ENCODE assay signal across 9 cellular contexts in the genomic region with DNA sequence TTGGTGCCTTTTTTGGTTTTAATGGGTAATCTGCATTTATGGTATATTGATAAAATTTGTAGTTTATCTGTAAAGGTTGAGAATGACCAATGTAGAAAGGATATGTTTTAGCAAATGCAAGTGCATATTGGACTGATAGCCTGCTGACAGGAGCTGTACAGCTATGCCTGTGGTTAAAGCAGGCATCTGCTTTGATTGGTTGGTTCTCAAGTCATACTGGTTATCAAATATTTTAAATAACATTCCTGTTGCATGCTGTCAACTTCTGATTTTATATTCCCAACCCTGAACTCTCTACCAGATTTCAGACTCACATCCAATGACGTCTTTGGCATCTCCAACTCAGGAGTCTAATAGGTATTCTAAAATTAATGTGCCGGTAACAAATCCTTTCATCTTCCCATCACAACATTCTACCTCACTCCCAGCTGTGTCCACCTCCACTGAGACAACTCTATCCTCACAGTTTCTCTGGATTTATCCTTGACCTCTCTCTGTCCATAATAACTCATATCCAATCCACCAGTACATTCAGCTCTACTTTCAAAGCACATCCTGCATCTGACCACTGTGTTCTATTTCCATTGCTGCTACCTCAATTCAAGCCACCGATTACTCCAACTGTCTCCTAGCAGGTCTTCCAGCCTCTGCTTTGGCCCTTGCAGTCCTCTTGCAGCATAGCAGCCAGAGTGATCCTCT.
DNase-seq lines count a peak whose midpoint lies in the region; ATAC-seq, FAIRE-seq and TF ChIP-seq lines count a peak whose summit lies in the region.
"Had no signal": no experiment of that assay in that cellular context is flagged by ENCODE, and none has a peak within 500 bp of the region (broad histone marks: within the 10 kb centered on the region; RNA-seq: fewer than 3 reads in every experiment).

No MANE protein-coding gene starts in this region.

- H3K27ac ChIP-seq in astrocyte (ENCODE audit: low read depth, low read length) = peak overlapping the region; percentile 25
- peak overlapping the region in 1 of 4 donors; percentile 29 for H3K27ac ChIP-seq in tibial nerve
- H3K27ac ChIP-seq: prostate gland had no signal

- H3K36me3 Mint-ChIP-seq in astrocyte (ENCODE audit: low read depth, unreplicated experiment) = no peaks in the 10 kb centered on the region
- H3K36me3 Mint-ChIP-seq in naive thymus-derived CD8-positive, alpha-beta T cell = peaks cover 0 to 5% (median 0%) of the 10 kb centered on the region in 3 donors

- peak overlapping the region; percentile 61 for H3K4me2 ChIP-seq in astrocyte (ENCODE audit: low read length)

- peaks cover 48% of the 10 kb centered on the region for H3K79me2 ChIP-seq in astrocyte (ENCODE audit: insufficient read depth, low read length)

- H3K9me3 ChIP-seq in astrocyte (ENCODE audit: insufficient read depth, low read depth, low read length) (no peaks in the 10 kb centered on the region), tibial nerve (no peaks in the 10 kb centered on the region)
- H3K9me3 ChIP-seq: prostate gland had no signal

- H3K27me3 Mint-ChIP-seq in astrocyte (ENCODE audit: low read depth, unreplicated experiment) = no peaks in the 10 kb centered on the region
- H3K27me3 Mint-ChIP-seq in naive thymus-derived CD8-positive, alpha-beta T cell = no peaks in the 10 kb centered on the region

- no peak for TF ChIP-seq CTCF in astrocyte (IDR thresholded peaks at IDR 0.05; ENCODE audit: insufficient read depth, low read depth, low read length)
- no peak for TF ChIP-seq CTCF in tibial nerve (IDR thresholded peaks at IDR 0.05)

- TF ChIP-seq POLR2A in tibial nerve (IDR thresholded peaks at IDR 0.05) = no peak

- no peak for TF ChIP-seq EP300 in tibial nerve (IDR thresholded peaks at IDR 0.05)

- no peaks in the 10 kb centered on the region for H3K27me3 ChIP-seq in astrocyte (ENCODE audit: insufficient read depth, low read length)
- H3K27me3 ChIP-seq in tibial nerve = no peaks in the 10 kb centered on the region

- in situ Hi-C loops in Caki2 (cut with HindIII; ENCODE audit: low pct_unique_long_range_greater_than_20kb, low sequenced_read_pairs) = no loop called here

- 79 to 83% methylated on average over 3 of the region's 3 CpGs for WGBS in tibial nerve, 2 donors

- peak; percentile 7 for DNase-seq in Caki2 (ENCODE audit: low read depth)
- peak; percentile 90 for DNase-seq in astrocyte (ENCODE audit: low read depth)
- DNase-seq in naive thymus-derived CD8-positive, alpha-beta T cell = no peak
- DNase-seq in NCI-H2227 treated with DMSO at 0.1 percent for 48 hours (lab: John Stamatoyannopoulos, UW) = no peak
- DNase-seq in hippocampal formation (lab: John Stamatoyannopoulos, UW) = no peak
- no peak for DNase-seq in DMS79 (lab: John Stamatoyannopoulos, UW)
- DNase-seq in tibial nerve (ENCODE audit: low spot score in 2 of 2) = no peak

- no peak overlapping the region for H2AFZ ChIP-seq in astrocyte (ENCODE audit: low read depth, low read length)

- H3K4me1 ChIP-seq in astrocyte (ENCODE audit: insufficient read depth, low read length) (peaks cover 40% of the 10 kb centered on the region), tibial nerve (peaks cover 0 to 74% (median 42%) of the 10 kb centered on the region in 4 donors)
- H3K4me1 ChIP-seq: prostate gland had no signal

- peaks cover 76% of the 10 kb centered on the region for H4K20me1 ChIP-seq in astrocyte (ENCODE audit: insufficient read depth, low read length)

- no peak overlapping the region for H3K9ac ChIP-seq in astrocyte (ENCODE audit: low read length)

- peak overlapping the region; percentile 72 for H3K27ac Mint-ChIP-seq in astrocyte (ENCODE audit: unreplicated experiment)
- H3K27ac Mint-ChIP-seq in naive thymus-derived CD8-positive, alpha-beta T cell = peak overlapping the region in 7 of 10 donors; percentile 28 to 91 (median 82)

- H3K4me3 ChIP-seq in astrocyte (ENCODE audit: insufficient read depth, low read depth, low read length) (no peak overlapping the region), tibial nerve (no peak overlapping the region)
- H3K4me3 ChIP-seq: prostate gland had no signal

- peak; percentile 3 for ATAC-seq in HG02870 (IDR thresholded peaks at IDR 0.05; ENCODE audit: unreplicated experiment)
- no peak for ATAC-seq in naive thymus-derived CD8-positive, alpha-beta T cell

- FAIRE-seq in astrocyte (lab: Jason Lieb, UNC) = peak; percentile 71

- no peak overlapping the region for H3K4me3 Mint-ChIP-seq in astrocyte (ENCODE audit: unreplicated experiment)
- peak overlapping the region in 2 of 10 donors; percentile 61 to 68 for H3K4me3 Mint-ChIP-seq in naive thymus-derived CD8-positive, alpha-beta T cell

- H3K36me3 ChIP-seq in astrocyte (ENCODE audit: insufficient read depth, low read length) = no peaks in the 10 kb centered on the region
- H3K36me3 ChIP-seq in tibial nerve = no peaks in the 10 kb centered on the region
- H3K36me3 ChIP-seq: prostate gland had no signal

- H3K4me1 Mint-ChIP-seq in astrocyte (ENCODE audit: low read depth, unreplicated experiment) = peaks cover 48% of the 10 kb centered on the region
- peaks cover 35 to 67% (median 53%) of the 10 kb centered on the region in 4 donors for H3K4me1 Mint-ChIP-seq in naive thymus-derived CD8-positive, alpha-beta T cell

- H3K9me3 Mint-ChIP-seq in astrocyte (ENCODE audit: unreplicated experiment) = no peaks in the 10 kb centered on the region
- H3K9me3 Mint-ChIP-seq in naive thymus-derived CD8-positive, alpha-beta T cell = peaks cover 0 to 3% (median 0%) of the 10 kb centered on the region in 9 donors

- POLR2A ChIA-PET in naive thymus-derived CD8-positive, alpha-beta T cell (lab: Charles Lee) = interaction anchor here (0.6 to 3.2 kb wide), 5 partner anchors 88 to 271 kb away, joined by 3 to 12 read pairs (median 3); no protein-coding TSS in a partner anchor

Comparison
In these comparisons a context has a peak if more than half of its experiments do, and no peak if none do; other contexts are left out.
1. DNase-seq: peak in Caki2 (single experiment) and astrocyte (single experiment); none in naive thymus-derived CD8-positive, alpha-beta T cell (0 of 10), NCI-H2227 treated with DMSO at 0.1 percent for 48 hours (single experiment), hippocampal formation (0 of 2), DMS79 (single experiment) and tibial nerve (0 of 2).